1 cellular context compared by ENCODE assay signal in the genomic region with DNA sequence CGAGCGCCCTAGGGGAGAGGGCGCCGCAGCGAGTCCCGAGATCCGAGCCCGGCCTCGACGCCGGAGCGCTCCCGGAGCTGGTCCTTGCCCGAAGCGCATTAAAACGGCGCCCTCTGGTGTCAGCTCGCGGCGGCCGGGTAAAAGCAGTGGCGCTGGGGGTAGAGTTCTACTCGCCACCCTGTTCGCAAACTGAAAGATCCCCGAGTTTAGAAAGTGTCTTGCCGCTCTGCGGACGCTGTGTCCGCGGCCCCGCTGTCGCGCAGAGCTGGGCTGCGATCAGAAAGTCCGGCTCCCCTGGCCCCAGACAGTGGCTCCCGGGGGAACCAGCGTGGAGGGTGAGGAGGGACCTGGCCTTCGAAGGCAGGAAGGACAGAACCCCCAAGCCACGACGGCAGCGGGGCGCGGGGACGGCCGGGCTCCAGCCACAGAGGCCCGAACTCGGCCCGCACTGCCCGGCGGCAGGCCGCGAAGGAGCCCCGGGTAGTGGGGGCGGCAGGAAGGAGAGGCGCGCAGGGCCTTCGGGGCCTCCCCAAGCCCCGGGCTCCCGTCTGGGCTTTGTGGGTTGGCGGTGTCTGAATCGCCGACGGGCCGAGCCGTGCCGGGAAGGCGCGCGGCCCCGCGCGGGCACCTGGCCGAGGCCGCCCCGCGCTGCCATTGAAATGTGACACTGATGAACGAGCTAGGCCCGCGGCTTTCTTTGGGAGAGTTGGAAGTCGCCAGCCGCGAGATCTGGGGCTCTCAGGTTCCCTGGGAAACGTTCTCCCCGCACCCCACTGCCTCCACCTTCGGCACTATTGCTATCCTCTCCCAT.
TF ChIP-seq lines count a peak whose summit lies in the region.

No MANE protein-coding gene starts in this region.

TF ChIP-seq in HepG2, 621 proteins besides CTCF, POLR2A, EP300 and RAD21 (continued from another document and continues in another):
- TF ChIP-seq, protein P1, sequence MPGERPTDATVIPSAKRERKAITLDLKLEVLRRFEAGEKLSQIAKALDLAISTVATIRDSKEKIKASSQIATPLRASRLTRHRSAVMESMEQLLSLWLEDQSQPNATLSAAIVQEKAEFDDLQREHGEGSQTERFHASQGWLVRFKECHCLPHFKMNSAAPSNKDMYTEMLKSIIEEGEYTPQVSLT (CRISPR knock-in tag; IDR thresholded peaks at IDR 0.05; ENCODE audit: borderline replicate concordance, low read depth): no peak
- TF ChIP-seq ZNF644 (CRISPR knock-in tag; IDR thresholded peaks at IDR 0.05; ENCODE audit: low read depth) (no peak), TRIM24 (CRISPR knock-in tag; IDR thresholded peaks at IDR 0.05) (no peak), PAF1 (CRISPR knock-in tag; IDR thresholded peaks at IDR 0.05) (no peak), ZFYVE20 (CRISPR knock-in tag; IDR thresholded peaks at IDR 0.05; ENCODE audit: borderline replicate concordance, low read depth) (no peak), KLF6 (CRISPR knock-in tag; IDR thresholded peaks at IDR 0.05) (no peak), ZNF558 (CRISPR knock-in tag; IDR thresholded peaks at IDR 0.05; ENCODE audit: borderline replicate concordance) (no peak), ZNF605 (CRISPR knock-in tag; IDR thresholded peaks at IDR 0.05) (no peak), IRF2 (CRISPR knock-in tag; IDR thresholded peaks at IDR 0.05) (no peak), KDM3A (CRISPR knock-in tag; IDR thresholded peaks at IDR 0.05; ENCODE audit: low read depth) (peak; percentile 63; the same call in 1 of the 2 replicates), ZNF816 (CRISPR knock-in tag; IDR thresholded peaks at IDR 0.05; ENCODE audit: borderline replicate concordance) (no peak), ZSCAN12 (CRISPR knock-in tag; IDR thresholded peaks at IDR 0.05) (no peak), ZNF83 (CRISPR knock-in tag; IDR thresholded peaks at IDR 0.05; ENCODE audit: borderline replicate concordance) (no peak), KDM2A (CRISPR knock-in tag; IDR thresholded peaks at IDR 0.05; ENCODE audit: borderline replicate concordance, low read depth) (peak; percentile 86), JUN (CRISPR knock-in tag; IDR thresholded peaks at IDR 0.05) (no peak), NPAS2 (CRISPR knock-in tag; IDR thresholded peaks at IDR 0.05; ENCODE audit: borderline replicate concordance) (no peak), THAP11 (CRISPR knock-in tag; IDR thresholded peaks at IDR 0.05) (no peak; the same call in 1 of the 2 replicates), MAZ (IDR thresholded peaks at IDR 0.05; ENCODE audit: borderline replicate concordance, low read depth, low read length) (no peak), MAZ (CRISPR knock-in tag; IDR thresholded peaks at IDR 0.05; ENCODE audit: low read depth) (no peak), SOX13 (IDR thresholded peaks at IDR 0.05) (no peak), SOX13 (CRISPR knock-in tag; conservative IDR thresholded peaks at IDR 0.05 in 1 of 2, IDR thresholded peaks at IDR 0.05 in 1 of 2) (peak in 1 of 2 experiments; percentile 13; a peak in 1 of 4 replicates), RNF2 (conservative IDR thresholded peaks at IDR 0.05; ENCODE audit: low read depth) (peak; percentile 64; the same call in 1 of the 2 replicates), NFE2L1 (CRISPR knock-in tag; IDR thresholded peaks at IDR 0.05; ENCODE audit: borderline replicate concordance) (no peak), PRPF4 (IDR thresholded peaks at IDR 0.05; ENCODE audit: low read depth, low read length, poor library complexity, severe bottlenecking) (no peak), GATAD1 (CRISPR knock-in tag; IDR thresholded peaks at IDR 0.05) (no peak), ONECUT2 (CRISPR knock-in tag; IDR thresholded peaks at IDR 0.05) (no peak), PHF21A (CRISPR knock-in tag; IDR thresholded peaks at IDR 0.05) (no peak), RAD51 (IDR thresholded peaks at IDR 0.05; ENCODE audit: borderline replicate concordance) (no peak), REL (CRISPR knock-in tag; conservative IDR thresholded peaks at IDR 0.05) (no peak), ZFP36 (IDR thresholded peaks at IDR 0.05; ENCODE audit: borderline replicate concordance, low read depth, low read length, partially characterized antibody) (no peak), NAIF1 (CRISPR knock-in tag; IDR thresholded peaks at IDR 0.05; ENCODE audit: borderline replicate concordance) (no peak), ZNF564 (CRISPR knock-in tag; IDR thresholded peaks at IDR 0.05) (no peak), MED13 (CRISPR knock-in tag; IDR thresholded peaks at IDR 0.05) (no peak)
- TF ChIP-seq, protein P2, sequence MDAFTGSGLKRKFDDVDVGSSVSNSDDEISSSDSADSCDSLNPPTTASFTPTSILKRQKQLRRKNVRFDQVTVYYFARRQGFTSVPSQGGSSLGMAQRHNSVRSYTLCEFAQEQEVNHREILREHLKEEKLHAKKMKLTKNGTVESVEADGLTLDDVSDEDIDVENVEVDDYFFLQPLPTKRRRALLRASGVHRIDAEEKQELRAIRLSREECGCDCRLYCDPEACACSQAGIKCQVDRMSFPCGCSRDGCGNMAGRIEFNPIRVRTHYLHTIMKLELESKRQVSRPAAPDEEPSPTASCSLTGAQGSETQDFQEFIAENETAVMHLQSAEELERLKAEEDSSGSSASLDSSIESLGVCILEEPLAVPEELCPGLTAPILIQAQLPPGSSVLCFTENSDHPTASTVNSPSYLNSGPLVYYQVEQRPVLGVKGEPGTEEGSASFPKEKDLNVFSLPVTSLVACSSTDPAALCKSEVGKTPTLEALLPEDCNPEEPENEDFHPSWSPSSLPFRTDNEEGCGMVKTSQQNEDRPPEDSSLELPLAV (CRISPR knock-in tag; conservative IDR thresholded peaks at IDR 0.05; ENCODE audit: low read depth): no peak
- TF ChIP-seq, protein P3, sequence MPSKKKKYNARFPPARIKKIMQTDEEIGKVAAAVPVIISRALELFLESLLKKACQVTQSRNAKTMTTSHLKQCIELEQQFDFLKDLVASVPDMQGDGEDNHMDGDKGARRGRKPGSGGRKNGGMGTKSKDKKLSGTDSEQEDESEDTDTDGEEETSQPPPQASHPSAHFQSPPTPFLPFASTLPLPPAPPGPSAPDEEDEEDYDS (CRISPR knock-in tag; IDR thresholded peaks at IDR 0.05): no peak
- TF ChIP-seq, protein P4, sequence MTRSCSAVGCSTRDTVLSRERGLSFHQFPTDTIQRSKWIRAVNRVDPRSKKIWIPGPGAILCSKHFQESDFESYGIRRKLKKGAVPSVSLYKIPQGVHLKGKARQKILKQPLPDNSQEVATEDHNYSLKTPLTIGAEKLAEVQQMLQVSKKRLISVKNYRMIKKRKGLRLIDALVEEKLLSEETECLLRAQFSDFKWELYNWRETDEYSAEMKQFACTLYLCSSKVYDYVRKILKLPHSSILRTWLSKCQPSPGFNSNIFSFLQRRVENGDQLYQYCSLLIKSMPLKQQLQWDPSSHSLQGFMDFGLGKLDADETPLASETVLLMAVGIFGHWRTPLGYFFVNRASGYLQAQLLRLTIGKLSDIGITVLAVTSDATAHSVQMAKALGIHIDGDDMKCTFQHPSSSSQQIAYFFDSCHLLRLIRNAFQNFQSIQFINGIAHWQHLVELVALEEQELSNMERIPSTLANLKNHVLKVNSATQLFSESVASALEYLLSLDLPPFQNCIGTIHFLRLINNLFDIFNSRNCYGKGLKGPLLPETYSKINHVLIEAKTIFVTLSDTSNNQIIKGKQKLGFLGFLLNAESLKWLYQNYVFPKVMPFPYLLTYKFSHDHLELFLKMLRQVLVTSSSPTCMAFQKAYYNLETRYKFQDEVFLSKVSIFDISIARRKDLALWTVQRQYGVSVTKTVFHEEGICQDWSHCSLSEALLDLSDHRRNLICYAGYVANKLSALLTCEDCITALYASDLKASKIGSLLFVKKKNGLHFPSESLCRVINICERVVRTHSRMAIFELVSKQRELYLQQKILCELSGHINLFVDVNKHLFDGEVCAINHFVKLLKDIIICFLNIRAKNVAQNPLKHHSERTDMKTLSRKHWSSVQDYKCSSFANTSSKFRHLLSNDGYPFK (CRISPR knock-in tag; IDR thresholded peaks at IDR 0.05; ENCODE audit: borderline replicate concordance): no peak; the same call in 1 of the 2 replicates
- TF ChIP-seq, protein P5, sequence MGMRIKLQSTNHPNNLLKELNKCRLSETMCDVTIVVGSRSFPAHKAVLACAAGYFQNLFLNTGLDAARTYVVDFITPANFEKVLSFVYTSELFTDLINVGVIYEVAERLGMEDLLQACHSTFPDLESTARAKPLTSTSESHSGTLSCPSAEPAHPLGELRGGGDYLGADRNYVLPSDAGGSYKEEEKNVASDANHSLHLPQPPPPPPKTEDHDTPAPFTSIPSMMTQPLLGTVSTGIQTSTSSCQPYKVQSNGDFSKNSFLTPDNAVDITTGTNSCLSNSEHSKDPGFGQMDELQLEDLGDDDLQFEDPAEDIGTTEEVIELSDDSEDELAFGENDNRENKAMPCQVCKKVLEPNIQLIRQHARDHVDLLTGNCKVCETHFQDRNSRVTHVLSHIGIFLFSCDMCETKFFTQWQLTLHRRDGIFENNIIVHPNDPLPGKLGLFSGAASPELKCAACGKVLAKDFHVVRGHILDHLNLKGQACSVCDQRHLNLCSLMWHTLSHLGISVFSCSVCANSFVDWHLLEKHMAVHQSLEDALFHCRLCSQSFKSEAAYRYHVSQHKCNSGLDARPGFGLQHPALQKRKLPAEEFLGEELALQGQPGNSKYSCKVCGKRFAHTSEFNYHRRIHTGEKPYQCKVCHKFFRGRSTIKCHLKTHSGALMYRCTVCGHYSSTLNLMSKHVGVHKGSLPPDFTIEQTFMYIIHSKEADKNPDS (CRISPR knock-in tag; IDR thresholded peaks at IDR 0.05): no peak
- TF ChIP-seq, protein P6, sequence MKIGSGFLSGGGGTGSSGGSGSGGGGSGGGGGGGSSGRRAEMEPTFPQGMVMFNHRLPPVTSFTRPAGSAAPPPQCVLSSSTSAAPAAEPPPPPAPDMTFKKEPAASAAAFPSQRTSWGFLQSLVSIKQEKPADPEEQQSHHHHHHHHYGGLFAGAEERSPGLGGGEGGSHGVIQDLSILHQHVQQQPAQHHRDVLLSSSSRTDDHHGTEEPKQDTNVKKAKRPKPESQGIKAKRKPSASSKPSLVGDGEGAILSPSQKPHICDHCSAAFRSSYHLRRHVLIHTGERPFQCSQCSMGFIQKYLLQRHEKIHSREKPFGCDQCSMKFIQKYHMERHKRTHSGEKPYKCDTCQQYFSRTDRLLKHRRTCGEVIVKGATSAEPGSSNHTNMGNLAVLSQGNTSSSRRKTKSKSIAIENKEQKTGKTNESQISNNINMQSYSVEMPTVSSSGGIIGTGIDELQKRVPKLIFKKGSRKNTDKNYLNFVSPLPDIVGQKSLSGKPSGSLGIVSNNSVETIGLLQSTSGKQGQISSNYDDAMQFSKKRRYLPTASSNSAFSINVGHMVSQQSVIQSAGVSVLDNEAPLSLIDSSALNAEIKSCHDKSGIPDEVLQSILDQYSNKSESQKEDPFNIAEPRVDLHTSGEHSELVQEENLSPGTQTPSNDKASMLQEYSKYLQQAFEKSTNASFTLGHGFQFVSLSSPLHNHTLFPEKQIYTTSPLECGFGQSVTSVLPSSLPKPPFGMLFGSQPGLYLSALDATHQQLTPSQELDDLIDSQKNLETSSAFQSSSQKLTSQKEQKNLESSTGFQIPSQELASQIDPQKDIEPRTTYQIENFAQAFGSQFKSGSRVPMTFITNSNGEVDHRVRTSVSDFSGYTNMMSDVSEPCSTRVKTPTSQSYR (CRISPR knock-in tag; IDR thresholded peaks at IDR 0.05; ENCODE audit: borderline replicate concordance): no peak
- TF ChIP-seq, protein P7, sequence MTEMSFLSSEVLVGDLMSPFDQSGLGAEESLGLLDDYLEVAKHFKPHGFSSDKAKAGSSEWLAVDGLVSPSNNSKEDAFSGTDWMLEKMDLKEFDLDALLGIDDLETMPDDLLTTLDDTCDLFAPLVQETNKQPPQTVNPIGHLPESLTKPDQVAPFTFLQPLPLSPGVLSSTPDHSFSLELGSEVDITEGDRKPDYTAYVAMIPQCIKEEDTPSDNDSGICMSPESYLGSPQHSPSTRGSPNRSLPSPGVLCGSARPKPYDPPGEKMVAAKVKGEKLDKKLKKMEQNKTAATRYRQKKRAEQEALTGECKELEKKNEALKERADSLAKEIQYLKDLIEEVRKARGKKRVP (CRISPR knock-in tag; IDR thresholded peaks at IDR 0.05): no peak
- TF ChIP-seq, protein P8, sequence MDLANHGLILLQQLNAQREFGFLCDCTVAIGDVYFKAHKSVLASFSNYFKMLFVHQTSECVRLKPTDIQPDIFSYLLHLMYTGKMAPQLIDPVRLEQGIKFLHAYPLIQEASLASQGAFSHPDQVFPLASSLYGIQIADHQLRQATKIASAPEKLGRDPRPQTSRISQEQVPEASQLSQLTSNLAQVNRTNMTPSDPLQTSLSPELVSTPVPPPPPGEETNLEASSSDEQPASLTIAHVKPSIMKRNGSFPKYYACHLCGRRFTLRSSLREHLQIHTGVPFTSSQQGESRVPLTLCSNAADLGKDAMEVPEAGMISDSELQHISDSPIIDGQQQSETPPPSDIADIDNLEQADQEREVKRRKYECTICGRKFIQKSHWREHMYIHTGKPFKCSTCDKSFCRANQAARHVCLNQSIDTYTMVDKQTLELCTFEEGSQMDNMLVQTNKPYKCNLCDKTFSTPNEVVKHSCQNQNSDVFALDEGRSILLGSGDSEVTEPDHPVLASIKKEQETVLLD (CRISPR knock-in tag; IDR thresholded peaks at IDR 0.05; ENCODE audit: low read depth): no peak
- TF ChIP-seq, protein P9, sequence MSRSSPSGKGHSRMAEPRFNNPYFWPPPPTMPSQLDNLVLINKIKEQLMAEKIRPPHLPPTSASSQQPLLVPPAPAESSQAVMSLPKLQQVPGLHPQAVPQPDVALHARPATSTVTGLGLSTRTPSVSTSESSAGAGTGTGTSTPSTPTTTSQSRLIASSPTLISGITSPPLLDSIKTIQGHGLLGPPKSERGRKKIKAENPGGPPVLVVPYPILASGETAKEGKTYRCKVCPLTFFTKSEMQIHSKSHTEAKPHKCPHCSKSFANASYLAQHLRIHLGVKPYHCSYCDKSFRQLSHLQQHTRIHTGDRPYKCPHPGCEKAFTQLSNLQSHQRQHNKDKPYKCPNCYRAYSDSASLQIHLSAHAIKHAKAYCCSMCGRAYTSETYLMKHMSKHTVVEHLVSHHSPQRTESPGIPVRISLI (CRISPR knock-in tag; IDR thresholded peaks at IDR 0.05; ENCODE audit: borderline replicate concordance): no peak
- TF ChIP-seq, protein P10, sequence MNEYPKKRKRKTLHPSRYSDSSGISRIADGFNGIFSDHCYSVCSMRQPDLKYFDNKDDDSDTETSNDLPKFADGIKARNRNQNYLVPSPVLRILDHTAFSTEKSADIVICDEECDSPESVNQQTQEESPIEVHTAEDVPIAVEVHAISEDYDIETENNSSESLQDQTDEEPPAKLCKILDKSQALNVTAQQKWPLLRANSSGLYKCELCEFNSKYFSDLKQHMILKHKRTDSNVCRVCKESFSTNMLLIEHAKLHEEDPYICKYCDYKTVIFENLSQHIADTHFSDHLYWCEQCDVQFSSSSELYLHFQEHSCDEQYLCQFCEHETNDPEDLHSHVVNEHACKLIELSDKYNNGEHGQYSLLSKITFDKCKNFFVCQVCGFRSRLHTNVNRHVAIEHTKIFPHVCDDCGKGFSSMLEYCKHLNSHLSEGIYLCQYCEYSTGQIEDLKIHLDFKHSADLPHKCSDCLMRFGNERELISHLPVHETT (CRISPR knock-in tag; conservative IDR thresholded peaks at IDR 0.05): no peak
